ENCODE assay signal across 1 cellular context in genomic region chr1:226121049-226121586, GRCh38.
TF ChIP-seq lines count a peak whose summit lies in the region.

No MANE protein-coding gene starts in this region.

TF ChIP-seq in K562, 482 proteins besides CTCF, POLR2A, EP300 and RAD21 (continued from another document and continues in another):
- peak; percentile 26; the same call in 1 of the 2 replicates for TF ChIP-seq ZNF592 (IDR thresholded peaks at IDR 0.05)
- TF ChIP-seq CBX5 (IDR thresholded peaks at IDR 0.05; ENCODE audit: borderline replicate concordance, low read depth), result no peak
- TF ChIP-seq CEBPB (tag; IDR thresholded peaks at IDR 0.05), result 0 out of 2 replicates have a peak, but pooled peaks have one; percentile 16
- TF ChIP-seq PATZ1 (CRISPR knock-in tag; IDR thresholded peaks at IDR 0.05; ENCODE audit: borderline replicate concordance), result no peak
- no peak; the same call in 1 of the 2 replicates for TF ChIP-seq TRIM28 (IDR thresholded peaks at IDR 0.05)
- 0 out of 2 replicates have a peak, but pooled peaks have one; percentile 46 for TF ChIP-seq CBFB (CRISPR knock-in tag; IDR thresholded peaks at IDR 0.05)
- TF ChIP-seq CHD4 (IDR thresholded peaks at IDR 0.05; ENCODE audit: insufficient read depth, insufficient replicate concordance, low read depth, low read length, poor library complexity, severe bottlenecking), result no peak
- no peak for TF ChIP-seq HBP1 (CRISPR knock-in tag; IDR thresholded peaks at IDR 0.05)
- no peak for TF ChIP-seq NFXL1 (CRISPR knock-in tag; IDR thresholded peaks at IDR 0.05)
- no peak for TF ChIP-seq FOXO4 (CRISPR knock-in tag; IDR thresholded peaks at IDR 0.05)
- TF ChIP-seq ZBTB17 (CRISPR knock-in tag; IDR thresholded peaks at IDR 0.05), result 0 out of 2 replicates have a peak, but pooled peaks have one; percentile 72
- no peak for TF ChIP-seq ZNF57 (CRISPR knock-in tag; IDR thresholded peaks at IDR 0.05)
- TF ChIP-seq DPF2 (IDR thresholded peaks at IDR 0.05), result 0 out of 2 replicates have a peak, but pooled peaks have one; percentile 30
- peak; percentile 87; the same call in 1 of the 2 replicates for TF ChIP-seq ERF (CRISPR knock-in tag; IDR thresholded peaks at IDR 0.05)
- TF ChIP-seq JUND (IDR thresholded peaks at IDR 0.05; ENCODE audit: borderline replicate concordance, low read depth, low read length), result no peak
- TF ChIP-seq JUND (tag; IDR thresholded peaks at IDR 0.05; ENCODE audit: borderline replicate concordance, low read depth, low read length), result no peak
- TF ChIP-seq RREB1 (CRISPR knock-in tag; IDR thresholded peaks at IDR 0.05), result no peak
- TF ChIP-seq REST (CRISPR knock-in tag; IDR thresholded peaks at IDR 0.05; ENCODE audit: low read depth), result 0 out of 2 replicates have a peak, but pooled peaks have one; percentile 43
- no peak for TF ChIP-seq ID3 (CRISPR knock-in tag; IDR thresholded peaks at IDR 0.05)
- 0 out of 2 replicates have a peak, but pooled peaks have one; percentile 61 for TF ChIP-seq ID3 (tag; IDR thresholded peaks at IDR 0.05)
- TF ChIP-seq ZNF830 (CRISPR knock-in tag; IDR thresholded peaks at IDR 0.05), result no peak
- no peak for TF ChIP-seq MXI1 (IDR thresholded peaks at IDR 0.05; ENCODE audit: low read depth, low read length)
- TF ChIP-seq KAT7 (CRISPR knock-in tag; IDR thresholded peaks at IDR 0.05; ENCODE audit: borderline replicate concordance), result peak; percentile 77; the same call in 1 of the 2 replicates
- TF ChIP-seq FOSL1 (tag; conservative IDR thresholded peaks at IDR 0.05), result 0 out of 2 replicates have a peak, but pooled peaks have one; percentile 9
- TF ChIP-seq CREB1 (IDR thresholded peaks at IDR 0.05), result no peak
- TF ChIP-seq CREB1 (CRISPR knock-in tag; IDR thresholded peaks at IDR 0.05), result peak; percentile 27; the same call in 1 of the 2 replicates
- no peak for TF ChIP-seq ZNF639 (CRISPR knock-in tag; conservative IDR thresholded peaks at IDR 0.05 in 1 of 2, IDR thresholded peaks at IDR 0.05 in 1 of 2)
- 0 out of 2 replicates have a peak, but pooled peaks have one; percentile 64 for TF ChIP-seq ZNF76 (CRISPR knock-in tag; IDR thresholded peaks at IDR 0.05; ENCODE audit: borderline replicate concordance)
- TF ChIP-seq ZNF740 (CRISPR knock-in tag; IDR thresholded peaks at IDR 0.05), result peak; percentile 91
- peak in 1 of 2 experiments; percentile 80; a peak in 1 of 4 replicates for TF ChIP-seq ZNF740 (tag; IDR thresholded peaks at IDR 0.05)
- TF ChIP-seq SRF (CRISPR knock-in tag; IDR thresholded peaks at IDR 0.05), result peak in 1 of 2 experiments; percentile 4; a peak in 1 of 4 replicates
- no peak for TF ChIP-seq NFE2L1 (tag; IDR thresholded peaks at IDR 0.05; ENCODE audit: borderline replicate concordance, low read depth)
- 0 out of 2 replicates have a peak, but pooled peaks have one; percentile 14 for TF ChIP-seq ZNF583 (CRISPR knock-in tag; IDR thresholded peaks at IDR 0.05)
- no peak for TF ChIP-seq NFIX (CRISPR knock-in tag; IDR thresholded peaks at IDR 0.05; ENCODE audit: low read depth)
- no peak for TF ChIP-seq NR2C1 (IDR thresholded peaks at IDR 0.05)
- TF ChIP-seq NR2C1 (tag; IDR thresholded peaks at IDR 0.05), result no peak
- TF ChIP-seq MCM2 (IDR thresholded peaks at IDR 0.05; ENCODE audit: low read depth), result no peak
- 0 out of 2 replicates have a peak, but pooled peaks have one; percentile 1 for TF ChIP-seq SP1 (CRISPR knock-in tag; IDR thresholded peaks at IDR 0.05)
- TF ChIP-seq EHMT2 (IDR thresholded peaks at IDR 0.05), result no peak
